ENCODE assay signal across 26 cellular contexts in the genomic region with DNA sequence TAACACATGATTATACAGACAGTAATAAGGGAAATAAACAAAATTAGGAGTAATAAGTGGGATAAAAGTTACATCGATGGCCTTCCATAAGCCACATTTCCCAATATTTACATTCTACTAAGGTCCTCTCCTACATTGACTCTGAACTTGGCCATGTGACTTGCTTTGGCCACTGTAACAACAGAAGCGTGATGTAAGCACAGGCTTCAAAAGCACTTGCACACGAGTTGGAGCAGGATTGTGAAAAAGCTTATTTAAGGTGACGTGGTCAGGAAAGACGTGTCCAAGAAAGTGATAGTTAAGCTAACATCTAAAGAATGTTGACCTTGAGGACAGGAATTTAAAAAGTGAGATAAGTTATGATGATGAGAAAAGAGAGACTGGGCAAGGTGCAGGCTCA. TPM values are rescaled to one million over a fixed set of nuclear protein-coding genes. Genes with fewer than 3 reads are reported as not detected.
DNase-seq lines count a peak whose midpoint lies in the region; ATAC-seq, FAIRE-seq and TF ChIP-seq lines count a peak whose summit lies in the region.
"Had no signal": no experiment of that assay in that cellular context is flagged by ENCODE, and none has a peak within 500 bp of the region (broad histone marks: within the 10 kb centered on the region; RNA-seq: fewer than 3 reads in every experiment).

No MANE protein-coding gene starts in this region.

- H3K27me3 Mint-ChIP-seq in CD4-positive, alpha-beta T cell: no peaks in the 10 kb centered on the region
- no peaks in the 10 kb centered on the region for H3K27me3 Mint-ChIP-seq in activated T-cell treated with anti-CD3 and anti-CD28 coated beads, Interleukin-2, amount 50 U/mL, for 72 hours (ENCODE audit: low read depth)
- H3K27me3 Mint-ChIP-seq in activated T-helper 17 cell treated with anti-CD3 and anti-CD28 coated beads, Interleukin-2, amount 50 U/mL, for 72 hours: no peaks in the 10 kb centered on the region
- H3K27me3 Mint-ChIP-seq: B cell had no signal

- H3K36me3 ChIP-seq in K562 (ENCODE audit: control insufficient read depth, insufficient read depth, low read length): no peaks in the 10 kb centered on the region
- no peaks in the 10 kb centered on the region for H3K36me3 ChIP-seq in left lung
- H3K36me3 ChIP-seq in trophoblast cell (ENCODE audit: control insufficient read depth in 1 of 2, insufficient read depth in 2 of 2, low read length in 2 of 2): no peaks in the 10 kb centered on the region
- H3K36me3 ChIP-seq: HAP-1 had no signal

- BruUV-seq in K562 (replicated peaks; lab: Mats Ljungman, UMichigan): no TSS peak

- no peak overlapping the region for H3K4ac ChIP-seq in trophoblast cell (ENCODE audit: low read depth, low read length)

- H3K4me3 Mint-ChIP-seq in CD4-positive, alpha-beta T cell: no peak overlapping the region
- no peak overlapping the region for H3K4me3 Mint-ChIP-seq in activated T-cell treated with anti-CD3 and anti-CD28 coated beads, Interleukin-2, amount 50 U/mL, for 72 hours
- H3K4me3 Mint-ChIP-seq in activated T-helper 17 cell treated with anti-CD3 and anti-CD28 coated beads, Interleukin-2, amount 50 U/mL, for 72 hours: no peak overlapping the region
- H3K4me3 Mint-ChIP-seq: B cell, CD14-positive monocyte had no signal

- no peak for TF ChIP-seq RAD21 in K562 (CRISPR knock-in tag; conservative IDR thresholded peaks at IDR 0.05 in 1 of 2, IDR thresholded peaks at IDR 0.05 in 1 of 2)

- CTCF ChIA-PET in CD4-positive, alpha-beta T cell (lab: Charles Lee): interaction anchor here (1.3 to 1.5 kb wide), 2 partner anchors 9 to 18 kb away, joined by 5 read pairs; no protein-coding TSS in a partner anchor
- CTCF ChIA-PET in K562 (lab: Yijun Ruan, JAX; ENCODE audit: low intra/inter-chr PET ratio): no interaction called here

- no peak overlapping the region for H2BK5ac ChIP-seq in trophoblast cell (ENCODE audit: low read depth, low read length, poor library complexity)

- no peak overlapping the region for H3K4me3 ChIP-seq in K562
- H3K4me3 ChIP-seq in left lung: no peak overlapping the region
- no peak overlapping the region for H3K4me3 ChIP-seq in trophoblast cell (ENCODE audit: low read depth, low read length)
- H3K4me3 ChIP-seq: HAP-1 had no signal

- H4K91ac ChIP-seq in trophoblast cell (ENCODE audit: low read depth, low read length): no peak overlapping the region

- no peak overlapping the region for H3K9ac ChIP-seq in K562 (ENCODE audit: insufficient read depth in 1 of 2, low read depth in 2 of 2, low read length in 2 of 2)
- H3K9ac ChIP-seq in trophoblast cell (ENCODE audit: low read length): no peak overlapping the region
- H3K9ac ChIP-seq: KMS-11 had no signal

- POLR2A ChIA-PET in CD4-positive, alpha-beta T cell (lab: Charles Lee): interaction anchor here (1.4 to 8.0 kb wide), 2 partner anchors 10 to 17 kb away, joined by 5 to 154 read pairs; partner anchors contain the start of gene CEMIP2
- POLR2A ChIA-PET in K562 (lab: Yijun Ruan, JAX): no interaction called here

- FAIRE-seq in K562 (lab: Jason Lieb, UNC): no peak
- FAIRE-seq: A204.1 had no signal

- TF ChIP-seq POLR2A in K562 (conservative IDR thresholded peaks at IDR 0.05): no peak

- H3K79me2 ChIP-seq in K562 (ENCODE audit: control insufficient read depth, insufficient read depth, low read length) (no peaks in the 10 kb centered on the region), trophoblast cell (ENCODE audit: control insufficient read depth, insufficient read depth, low read length, poor library complexity) (no peaks in the 10 kb centered on the region)

- no peak overlapping the region for H2BK120ac ChIP-seq in trophoblast cell (ENCODE audit: insufficient read depth, low read length, poor library complexity)

- 12% methylated on average over 5 of the region's 5 CpGs for WGBS in K562 (ENCODE audit: insufficient coverage, low coverage, missing lambda C conversion rate)
- no CpG with 5 or more reads among the region's 5 CpGs for WGBS in trophoblast cell (ENCODE audit: extremely low coverage, insufficient coverage, insufficient read length)

- no peaks in the 10 kb centered on the region for H3K9me3 ChIP-seq in CD4-positive, alpha-beta T cell (ENCODE audit: control insufficient read depth, low read length)
- no peaks in the 10 kb centered on the region for H3K9me3 ChIP-seq in K562 (replicated peaks; ENCODE audit: control insufficient read depth, insufficient read depth, low read depth, low read length)
- no peaks in the 10 kb centered on the region for H3K9me3 ChIP-seq in left lung
- H3K9me3 ChIP-seq in trophoblast cell (ENCODE audit: insufficient read depth, low read depth, low read length): no peaks in the 10 kb centered on the region
- H3K9me3 ChIP-seq: HAP-1 had no signal

- TF ChIP-seq EP300 in K562 (IDR thresholded peaks at IDR 0.05; ENCODE audit: low read length): no peak

- H2AK5ac ChIP-seq in trophoblast cell (ENCODE audit: low read length): no peak overlapping the region

- H2AFZ ChIP-seq in K562 (ENCODE audit: low read depth, low read length): no peak overlapping the region
- no peak overlapping the region for H2AFZ ChIP-seq in trophoblast cell (ENCODE audit: insufficient read depth, low read length, poor library complexity)

- H3K9me3 Mint-ChIP-seq in CD4-positive, alpha-beta T cell: no peaks in the 10 kb centered on the region
- H3K9me3 Mint-ChIP-seq in activated T-cell treated with anti-CD3 and anti-CD28 coated beads, Interleukin-2, amount 50 U/mL, for 72 hours: no peaks in the 10 kb centered on the region
- H3K9me3 Mint-ChIP-seq in activated T-helper 17 cell treated with anti-CD3 and anti-CD28 coated beads, Interleukin-2, amount 50 U/mL, for 72 hours: no peaks in the 10 kb centered on the region
- H3K9me3 Mint-ChIP-seq: CD14-positive monocyte had no signal

- H3K4me2 ChIP-seq in K562 (ENCODE audit: insufficient read depth, low read length): no peak overlapping the region
- no peak overlapping the region for H3K4me2 ChIP-seq in trophoblast cell (ENCODE audit: low read length)
- H3K4me2 ChIP-seq: KMS-11 had no signal

- no peak overlapping the region for H3K18ac ChIP-seq in trophoblast cell (ENCODE audit: low read length)

- H3K27me3 ChIP-seq in CD4-positive, alpha-beta T cell (ENCODE audit: control insufficient read depth, insufficient read depth, low read length): no peaks in the 10 kb centered on the region
- H3K27me3 ChIP-seq in K562 (ENCODE audit: control insufficient read depth in 2 of 2, insufficient read depth in 2 of 2, low read length in 2 of 2) (peaks cover 0 to 4% of the 10 kb centered on the region in 2 experiments; a peak in 2 of 5 replicates), left lung (no peaks in the 10 kb centered on the region), trophoblast cell (ENCODE audit: insufficient read depth, low read length) (no peaks in the 10 kb centered on the region)

- no peak for ATAC-seq in CD4-positive, alpha-beta T cell (ENCODE audit: poor library complexity)
- ATAC-seq in K562 (no peak), left lung (peak; percentile 31)
- ATAC-seq in activated T-cell treated with anti-CD3 and anti-CD28 coated beads, Interleukin-2, amount 50 U/mL, for 72 hours (replicated peaks in 1 of 2): no peak
- no peak for ATAC-seq in activated T-helper 17 cell treated with anti-CD3 and anti-CD28 coated beads, Interleukin-2, amount 50 U/mL, for 72 hours (replicated peaks)

- H3K27ac ChIP-seq in CD4-positive, alpha-beta T cell (ENCODE audit: low read depth, low read length): no peak overlapping the region
- H3K27ac ChIP-seq in K562 (ENCODE audit: extremely low read depth, low read depth, low read length) (no peak overlapping the region), left lung (no peak overlapping the region), trophoblast cell (ENCODE audit: low read depth, low read length) (no peak overlapping the region)
- H3K27ac ChIP-seq: KMS-11, RWPE1 had no signal

- H4K20me1 ChIP-seq in K562 (replicated peaks; ENCODE audit: control insufficient read depth, insufficient read depth, low read length): no peaks in the 10 kb centered on the region

- no peaks in the 10 kb centered on the region for H3K9me1 ChIP-seq in K562 (ENCODE audit: control insufficient read depth, insufficient read depth, low read length)

- in situ Hi-C loops in K562 (cut with MboI): no loop called here

- no peaks in the 10 kb centered on the region; a peak in 1 of 5 replicates for H3K4me1 ChIP-seq in K562 (replicated peaks in 1 of 2; ENCODE audit: control insufficient read depth in 2 of 2, insufficient read depth in 2 of 2, low read length in 2 of 2)
- H3K4me1 ChIP-seq in left lung: no peaks in the 10 kb centered on the region
- H3K4me1 ChIP-seq in trophoblast cell (ENCODE audit: control insufficient read depth in 1 of 2, insufficient read depth in 2 of 2, low read length in 2 of 2): peaks cover 3% of the 10 kb centered on the region in 2 experiments
- H3K4me1 ChIP-seq: HAP-1 had no signal

- H3K27ac Mint-ChIP-seq in CD4-positive, alpha-beta T cell: peak overlapping the region; percentile 57
- H3K27ac Mint-ChIP-seq in activated T-cell treated with anti-CD3 and anti-CD28 coated beads, Interleukin-2, amount 50 U/mL, for 72 hours: no peak overlapping the region
- no peak overlapping the region for H3K27ac Mint-ChIP-seq in activated T-helper 17 cell treated with anti-CD3 and anti-CD28 coated beads, Interleukin-2, amount 50 U/mL, for 72 hours
- H3K27ac Mint-ChIP-seq: B cell, CD14-positive monocyte had no signal

- H2BK12ac ChIP-seq in trophoblast cell (ENCODE audit: low read length): no peak overlapping the region

- no peaks in the 10 kb centered on the region for H3K36me3 Mint-ChIP-seq in CD4-positive, alpha-beta T cell (ENCODE audit: low read depth)
- no peaks in the 10 kb centered on the region for H3K36me3 Mint-ChIP-seq in activated T-cell treated with anti-CD3 and anti-CD28 coated beads, Interleukin-2, amount 50 U/mL, for 72 hours (ENCODE audit: insufficient read depth in 2 of 2)
- no peaks in the 10 kb centered on the region for H3K36me3 Mint-ChIP-seq in activated T-helper 17 cell treated with anti-CD3 and anti-CD28 coated beads, Interleukin-2, amount 50 U/mL, for 72 hours (ENCODE audit: low read depth)
- H3K36me3 Mint-ChIP-seq: CD14-positive monocyte had no signal

- no peaks in the 10 kb centered on the region for H3K79me1 ChIP-seq in trophoblast cell (ENCODE audit: low read length)

- H4K12ac ChIP-seq in trophoblast cell (ENCODE audit: low read depth, low read length): no peak overlapping the region

- H4K8ac ChIP-seq in trophoblast cell (ENCODE audit: low read depth, low read length): no peak overlapping the region

- TF ChIP-seq CTCF in CD4-positive, alpha-beta T cell (IDR thresholded peaks at IDR 0.05): no peak
- TF ChIP-seq CTCF in K562 (IDR thresholded peaks at IDR 0.05 in 2 of 3, conservative IDR thresholded peaks at IDR 0.05 in 1 of 3; ENCODE audit: insufficient read depth in 2 of 3, low read depth in 1 of 3, low read length in 3 of 3) (no peak), left lung (IDR thresholded peaks at IDR 0.05) (no peak)

- H3K4me1 Mint-ChIP-seq in CD4-positive, alpha-beta T cell (ENCODE audit: low read depth): peaks cover 43% of the 10 kb centered on the region
- peaks cover 48% of the 10 kb centered on the region for H3K4me1 Mint-ChIP-seq in activated T-cell treated with anti-CD3 and anti-CD28 coated beads, Interleukin-2, amount 50 U/mL, for 72 hours (ENCODE audit: low read depth)
- H3K4me1 Mint-ChIP-seq in activated T-helper 17 cell treated with anti-CD3 and anti-CD28 coated beads, Interleukin-2, amount 50 U/mL, for 72 hours: peaks cover 15% of the 10 kb centered on the region

- H3K14ac ChIP-seq in trophoblast cell (ENCODE audit: low read length): no peak overlapping the region

- intact Hi-C loops in CD4-positive, alpha-beta T cell (cut with DNase I, micrococcal nuclease): no loop called here
- intact Hi-C loops in K562 (cut with micrococcal nuclease) (no loop called here), left lung (cut with DNase I) (no loop called here)

- no peak for DNase-seq in CD4-positive, alpha-beta T cell
- no peak for DNase-seq in K562 (ENCODE audit: extremely low read depth in 1 of 4, low spot score in 3 of 4)
- no peak for DNase-seq in left lung
- peak; percentile 77 to 92 for DNase-seq in trophoblast cell
- DNase-seq in activated T-cell treated with anti-CD3 and anti-CD28 coated beads, Interleukin-2, amount 50 U/mL, for 72 hours: no peak
- DNase-seq in A172 (ENCODE audit: low spot score): no peak
- DNase-seq in activated CD8-positive, alpha-beta memory T cell treated with anti-CD3 and anti-CD28 coated beads, Interleukin-2, amount 50 U/mL, for 4 hours: no peak
- DNase-seq: COR-L47; DMS79 treated with DMSO at 0.1 percent for 48 hours; MV-4-11; NCI-H1105 treated with DMSO at 0.1 percent for 48 hours; NCI-H1694; NCI-H2081; NCI-H2171; NCI-H345; NCI-H524; NCI-H774; NK-92 treated with Interleukin-12 subunit alpha and Interleukin-12 subunit beta, amount 100 ng/mL, for 24 hours; SHP77 treated with DMSO at 0.1 percent for 48 hours had no signal

- no peak overlapping the region for H3K23ac ChIP-seq in trophoblast cell (ENCODE audit: low read length)

RNA-seq across cellular contexts. Expression of gene CEMIP2, which starts 9.8 kb away (rescaled TPM):
- 100 to 1,000 TPM; 301 to 305 TPM for total RNA-seq in CD4-positive, alpha-beta T cell
- 125 and 149 TPM in 2 replicates for total RNA-seq in K562 (2011; cell fraction: chromatin; rRNA removed; ENCODE audit: low replicate concordance)
- total RNA-seq in K562 (2011; cell fraction: nucleolus; rRNA removed): 48.0 and 84.4 TPM in 2 replicates
- 87.5 and 104 TPM in 2 replicates for total RNA-seq in K562 (2011; cell fraction: nucleoplasm; rRNA removed)
- 8.2 and 12.2 TPM in 2 replicates for total RNA-seq in K562 (2014; rRNA removed)
- total RNA-seq in K562 (2014; rRNA removed; fragmentation: Illumina TruSeq; extraction: Trizol): 13.6 and 15.8 TPM in 2 replicates
- total RNA-seq in K562 (2015; rRNA removed; fragmentation: Illumina TruSeq; extraction: Trizol): 14.2 and 14.4 TPM in 2 replicates
- 12.7 and 15.8 TPM in 2 replicates for total RNA-seq in K562 (2021)
- polyA plus RNA-seq in K562 (2011; rRNA removed): 26.3 and 29.9 TPM in 2 replicates
- 18.2 and 27.8 TPM in 2 replicates for polyA plus RNA-seq in K562 (2011; cell fraction: cytosol; rRNA removed)
- polyA plus RNA-seq in K562 (2011; cell fraction: nucleus; rRNA removed): 29.7 and 36.2 TPM in 2 replicates
- polyA plus RNA-seq in K562 (2012): 21.0 and 30.6 TPM in 2 replicates
- 14.7 and 15.4 TPM in 2 replicates for polyA plus RNA-seq in K562 (2014; fragmentation: Illumina TruSeq; extraction: Trizol)
- 1 to 10 TPM; 5.4 to 5.9 TPM for polyA plus RNA-seq in K562 (2014; fragmentation: Nextera tagmentation; extraction: Ambion mirVana)
- polyA plus RNA-seq in K562 (2014; rRNA removed): 9.9 and 10.3 TPM in 2 replicates
- polyA minus RNA-seq in K562 (2011; rRNA and poly(A)+ RNA removed): 51.8 and 52.9 TPM in 2 replicates
- polyA minus RNA-seq in K562 (2011; cell fraction: cytosol; rRNA and poly(A)+ RNA removed): 23.4 and 23.6 TPM in 2 replicates
- 33.5 and 48.8 TPM in 2 replicates for polyA minus RNA-seq in K562 (2011; cell fraction: nucleus; rRNA and poly(A)+ RNA removed)
- 100 to 1,000 TPM in 1 of 2 donors, 10 to 100 TPM in 1; 93.5 to 111 TPM for total RNA-seq in left lung
- 162 and 163 TPM in 2 replicates for polyA plus RNA-seq in trophoblast cell (2013)
- 10 to 100 TPM; 46.7 to 62.2 TPM for total RNA-seq in activated T-cell treated with anti-CD3 and anti-CD28 coated beads, Interleukin-2, amount 50 U/mL, for 72 hours
- total RNA-seq in activated T-helper 17 cell treated with anti-CD3 and anti-CD28 coated beads, Interleukin-2, amount 50 U/mL, for 72 hours: 10 to 100 TPM; 75.3 to 89.1 TPM
- 11.6 and 12.2 TPM in 2 replicates for total RNA-seq in A172 (2014; rRNA removed; shearing (Covaris generic))

Comparison
In these comparisons a context has a peak if more than half of its experiments do, and no peak if none do; other contexts are left out.
1. DNase-seq: peak in trophoblast cell (2 of 2); none in CD4-positive, alpha-beta T cell (0 of 10), K562 (0 of 4), left lung (0 of 2), activated T-cell treated with anti-CD3 and anti-CD28 coated beads, Interleukin-2, amount 50 U/mL, for 72 hours (0 of 2), A172 (single experiment) and activated CD8-positive, alpha-beta memory T cell treated with anti-CD3 and anti-CD28 coated beads, Interleukin-2, amount 50 U/mL, for 4 hours (single experiment).